ENCODE assay signal across 17 cellular contexts in the genomic region with DNA sequence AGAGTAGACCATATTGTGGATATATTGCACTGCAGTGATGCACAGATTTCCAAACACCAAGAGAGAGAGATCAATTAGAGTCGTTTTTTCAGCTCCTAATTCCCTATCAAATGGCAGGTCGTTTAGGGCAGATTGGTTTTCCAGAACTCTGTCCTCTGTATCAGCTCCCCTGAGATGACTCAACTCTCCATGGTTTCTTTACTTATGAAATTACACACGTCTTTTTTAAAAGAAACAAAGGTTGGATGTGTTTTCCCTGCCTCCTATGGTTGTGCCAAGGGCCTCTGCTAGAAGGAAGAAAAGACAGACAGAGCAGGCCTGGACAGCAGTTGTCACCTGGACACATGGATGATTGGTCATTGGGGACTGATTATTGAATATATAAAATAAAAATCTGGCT.
DNase-seq lines count a peak whose midpoint lies in the region; TF ChIP-seq lines count a peak whose summit lies in the region.
"Had no signal": no experiment of that assay in that cellular context is flagged by ENCODE, and none has a peak within 500 bp of the region (broad histone marks: within the 10 kb centered on the region; RNA-seq: fewer than 3 reads in every experiment).

No MANE protein-coding gene starts in this region.

- H3K4me1 ChIP-seq in hepatocyte (ENCODE audit: insufficient read depth) = peaks cover 15% of the 10 kb centered on the region
- H3K4me1 ChIP-seq: HAP-1 had no signal

- in situ Hi-C loops in astrocyte of the spinal cord (cut with HindIII; ENCODE audit: low sequenced_read_pairs) = no loop called here

- no peak overlapping the region for H2AFZ ChIP-seq in hepatocyte
- H2AFZ ChIP-seq: GM23338 had no signal

- WGBS in hepatocyte (ENCODE audit: low lambda C conversion rate, missing lambda C conversion rate) = 47% methylated on average over 3 of the region's 3 CpGs

- H3K36me3 ChIP-seq in hepatocyte (replicated peaks; ENCODE audit: insufficient read depth, low read depth) = no peaks in the 10 kb centered on the region
- H3K36me3 ChIP-seq: HAP-1, MG63, SJSA1 had no signal

- no peak overlapping the region for H3K4me2 ChIP-seq in hepatocyte
- H3K4me2 ChIP-seq: GM23338 had no signal

- H4K20me1 ChIP-seq in hepatocyte (ENCODE audit: insufficient read depth, poor library complexity, severe bottlenecking) = no peaks in the 10 kb centered on the region

- no peaks in the 10 kb centered on the region for H3K27me3 ChIP-seq in hepatocyte
- H3K27me3 ChIP-seq: MG63, SJSA1 had no signal

- H3K4me3 ChIP-seq in astrocyte of the spinal cord (ENCODE audit: low read depth, low read length) (no peak overlapping the region), hepatocyte (no peak overlapping the region)
- H3K4me3 ChIP-seq: GM12878, GM23338, HAP-1, MG63, SJSA1 had no signal

- H3K79me2 ChIP-seq in hepatocyte = no peaks in the 10 kb centered on the region

- peak overlapping the region; percentile 26 for H3K27ac ChIP-seq in hepatocyte
- H3K27ac ChIP-seq: SJSA1 had no signal

- H3K9me3 ChIP-seq in hepatocyte (ENCODE audit: low read depth) = no peaks in the 10 kb centered on the region
- H3K9me3 ChIP-seq: HAP-1, MG63, SJSA1 had no signal

- DNase-seq in DMS53 (lab: John Stamatoyannopoulos, UW) = peak; percentile 28
- peak; percentile 40 for DNase-seq in NCI-H146 (lab: John Stamatoyannopoulos, UW)
- peak; percentile 7 for DNase-seq in astrocyte of the spinal cord (ENCODE audit: low read depth, low spot score)
- peak; percentile 17 for DNase-seq in hepatocyte (ENCODE audit: low spot score)
- DNase-seq in NCI-H1092 treated with DMSO at 0.1 percent for 48 hours (lab: John Stamatoyannopoulos, UW) = no peak
- no peak for DNase-seq in NCI-H524 treated with DMSO at 0.1 percent for 48 hours (lab: John Stamatoyannopoulos, UW)
- no peak for DNase-seq in amniotic stem cell (lab: John Stamatoyannopoulos, UW)
- DNase-seq: CD4-positive, CD25-positive, alpha-beta regulatory T cell; DND-41; MG63; NCI-H1417 treated with DMSO at 0.1 percent for 48 hours; NCI-H1930; NCI-H748 treated with DMSO at 0.1 percent for 48 hours had no signal

- TF ChIP-seq CTCF in astrocyte of the spinal cord (IDR thresholded peaks at IDR 0.05; ENCODE audit: low read depth, low read length) = no peak
- no peak for TF ChIP-seq CTCF in hepatocyte (IDR thresholded peaks at IDR 0.05; ENCODE audit: poor library complexity)

- no peaks in the 10 kb centered on the region for H3K9me2 ChIP-seq in hepatocyte (replicated peaks; ENCODE audit: insufficient read depth)

Comparison
In these comparisons a context has a peak if more than half of its experiments do, and no peak if none do; other contexts are left out.
1. DNase-seq: peak in DMS53 (single experiment), NCI-H146 (single experiment), astrocyte of the spinal cord (single experiment) and hepatocyte (single experiment); none in NCI-H1092 treated with DMSO at 0.1 percent for 48 hours (single experiment), NCI-H524 treated with DMSO at 0.1 percent for 48 hours (single experiment) and amniotic stem cell (single experiment).